Comparison of ENCODE assay signal across 22 cellular contexts in genomic region chr4:22235798-22236197, GRCh38.
DNase-seq lines count a peak whose midpoint lies in the region; ATAC-seq and TF ChIP-seq lines count a peak whose summit lies in the region.
"Had no signal": no experiment of that assay in that cellular context is flagged by ENCODE, and none has a peak within 500 bp of the region (broad histone marks: within the 10 kb centered on the region; RNA-seq: fewer than 3 reads in every experiment).

No MANE protein-coding gene starts in this region.

- H3K4me1 ChIP-seq in cardiac muscle cell (ENCODE audit: low read depth), result peaks cover 59% of the 10 kb centered on the region
- H3K4me1 ChIP-seq in right cardiac atrium (ENCODE audit: control insufficient read depth, insufficient read depth, low read length), result no peaks in the 10 kb centered on the region
- H3K4me1 ChIP-seq in endodermal cell (ENCODE audit: control insufficient read depth, insufficient read depth, low read length), result peaks cover 5% of the 10 kb centered on the region
- peaks cover 24% of the 10 kb centered on the region for H3K4me1 ChIP-seq in neural progenitor cell
- H3K4me1 ChIP-seq: A549, SJCRH30 had no signal

- 47% methylated on average over 9 of the region's 9 CpGs for WGBS in right cardiac atrium
- 77 to 84% methylated on average over 8 to 9 of the region's 9 CpGs for WGBS in endodermal cell (ENCODE audit: insufficient coverage in 1 of 2, insufficient read length in 1 of 2), 2 experiments

- H3K36me3 Mint-ChIP-seq in endodermal cell (ENCODE audit: low read depth), result no peaks in the 10 kb centered on the region
- H3K36me3 Mint-ChIP-seq in neural progenitor cell, result no peaks in the 10 kb centered on the region
- H3K36me3 Mint-ChIP-seq: CD14-positive monocyte had no signal

- H3K9me3 Mint-ChIP-seq in endodermal cell (no peaks in the 10 kb centered on the region), neural progenitor cell (peaks cover 4% of the 10 kb centered on the region)

- H4K20me1 ChIP-seq in neural progenitor cell (ENCODE audit: low read depth), result no peaks in the 10 kb centered on the region

- H3K27ac ChIP-seq in cardiac muscle cell, result peak overlapping the region; percentile 65
- H3K27ac ChIP-seq in right cardiac atrium (ENCODE audit: low read length), result no peak overlapping the region
- H3K27ac ChIP-seq in endodermal cell (ENCODE audit: low read depth, low read length), result peak overlapping the region; percentile 76
- no peak overlapping the region for H3K27ac ChIP-seq in neural progenitor cell
- H3K27ac ChIP-seq: A549, SJCRH30 had no signal

- no peak for ATAC-seq in right cardiac atrium
- no peak for ATAC-seq in GM21515 (IDR thresholded peaks at IDR 0.05; ENCODE audit: unreplicated experiment)
- ATAC-seq in GM18868 (IDR thresholded peaks at IDR 0.05; ENCODE audit: unreplicated experiment), result no peak
- ATAC-seq: A549, Panc1 had no signal

- H3K27me3 ChIP-seq in cardiac muscle cell (no peaks in the 10 kb centered on the region), right cardiac atrium (ENCODE audit: control insufficient read depth, insufficient read depth) (no peaks in the 10 kb centered on the region), endodermal cell (ENCODE audit: control insufficient read depth, insufficient read depth, low read length, poor library complexity, severe bottlenecking) (peaks cover 5% of the 10 kb centered on the region), neural progenitor cell (no peaks in the 10 kb centered on the region)
- H3K27me3 ChIP-seq: SJCRH30 had no signal

- no peak overlapping the region for H3K27ac Mint-ChIP-seq in endodermal cell
- H3K27ac Mint-ChIP-seq in neural progenitor cell, result no peak overlapping the region
- H3K27ac Mint-ChIP-seq: B cell, CD14-positive monocyte had no signal

- intact Hi-C loops in right cardiac atrium (cut with DNase I), result no loop called here

- H3K4me1 Mint-ChIP-seq in endodermal cell, result peaks cover 12% of the 10 kb centered on the region
- peaks cover 10% of the 10 kb centered on the region for H3K4me1 Mint-ChIP-seq in neural progenitor cell
- H3K4me1 Mint-ChIP-seq: B cell, CD14-positive monocyte had no signal

- H2AFZ ChIP-seq in neural progenitor cell (replicated peaks), result peak overlapping the region; percentile 35

- no peaks in the 10 kb centered on the region for H3K36me3 ChIP-seq in cardiac muscle cell
- H3K36me3 ChIP-seq in endodermal cell (ENCODE audit: control insufficient read depth, insufficient read depth, low read length), result no peaks in the 10 kb centered on the region
- H3K36me3 ChIP-seq in neural progenitor cell, result no peaks in the 10 kb centered on the region
- H3K36me3 ChIP-seq: SJCRH30 had no signal

- H3K9ac ChIP-seq in endodermal cell (ENCODE audit: extremely low read depth, low read length, poor library complexity, severe bottlenecking) (no peak overlapping the region), neural progenitor cell (no peak overlapping the region)

- no peak for DNase-seq in cardiac muscle cell (ENCODE audit: low read depth in 1 of 2, low spot score in 1 of 2)
- DNase-seq in right cardiac atrium, result no peak
- peak; percentile 62 to 81 for DNase-seq in NCI-H524 (lab: John Stamatoyannopoulos, UW)
- no peak for DNase-seq in endodermal cell
- DNase-seq in neural progenitor cell (ENCODE audit: low spot score), result peak; percentile 11
- no peak for DNase-seq in NCI-H2081 (lab: John Stamatoyannopoulos, UW)
- DNase-seq: DMS79; GOT3; KBM-7; MM.1S; NCI-H1048; NCI-H1417 treated with DMSO at 0.1 percent for 48 hours; NCI-H187 treated with DMSO at 0.1 percent for 48 hours; NCI-H446; NK-92 treated with Interleukin-12 subunit alpha and Interleukin-12 subunit beta, amount 100 ng/mL, for 24 hours; SJCRH30 had no signal

- peaks cover 3% of the 10 kb centered on the region for H3K27me3 Mint-ChIP-seq in endodermal cell (ENCODE audit: insufficient read depth)
- peaks cover 2% of the 10 kb centered on the region for H3K27me3 Mint-ChIP-seq in neural progenitor cell (ENCODE audit: insufficient read depth, low read depth)
- H3K27me3 Mint-ChIP-seq: B cell had no signal

- H3K4me3 Mint-ChIP-seq in endodermal cell (no peak overlapping the region), neural progenitor cell (no peak overlapping the region)
- H3K4me3 Mint-ChIP-seq: B cell, CD14-positive monocyte had no signal

- H3K4me2 ChIP-seq in neural progenitor cell, result no peak overlapping the region
- H3K4me2 ChIP-seq: A549 had no signal

- peaks cover 9% of the 10 kb centered on the region for H3F3A ChIP-seq in neural progenitor cell (ENCODE audit: low read depth)

- no peaks in the 10 kb centered on the region for H3K79me2 ChIP-seq in neural progenitor cell (ENCODE audit: low read depth)

- H3K9me3 ChIP-seq in cardiac muscle cell (ENCODE audit: low read depth) (no peaks in the 10 kb centered on the region), right cardiac atrium (ENCODE audit: control insufficient read depth, low read length) (no peaks in the 10 kb centered on the region), endodermal cell (ENCODE audit: control insufficient read depth, low read length) (no peaks in the 10 kb centered on the region), neural progenitor cell (ENCODE audit: low read depth) (no peaks in the 10 kb centered on the region)
- H3K9me3 ChIP-seq: A549, SJCRH30 had no signal

- TF ChIP-seq CTCF in cardiac muscle cell (IDR thresholded peaks at IDR 0.05; ENCODE audit: low read depth, low read length) (no peak), endodermal cell (conservative IDR thresholded peaks at IDR 0.05) (no peak), neural progenitor cell (IDR thresholded peaks at IDR 0.05) (no peak)

- no peak overlapping the region for H3K4me3 ChIP-seq in cardiac muscle cell
- H3K4me3 ChIP-seq in right cardiac atrium (ENCODE audit: low read length), result no peak overlapping the region
- H3K4me3 ChIP-seq in endodermal cell (ENCODE audit: low read length), result no peak overlapping the region
- no peak overlapping the region for H3K4me3 ChIP-seq in neural progenitor cell
- H3K4me3 ChIP-seq: A549, SJCRH30 had no signal

Comparison
In these comparisons a context has a peak if more than half of its experiments do, and no peak if none do; other contexts are left out.
1. H3K27ac ChIP-seq: peak in cardiac muscle cell (single experiment) and endodermal cell (single experiment); none in right cardiac atrium (single experiment) and neural progenitor cell (single experiment).
2. DNase-seq: peak in NCI-H524 (2 of 2) and neural progenitor cell (single experiment); none in cardiac muscle cell (0 of 2), right cardiac atrium (0 of 3), endodermal cell (single experiment) and NCI-H2081 (0 of 2).